In genomic region chr4:78566834-78567501, GRCh38 we compare ENCODE assay signal across 8 cellular contexts. TPM values are rescaled to one million over a fixed set of nuclear protein-coding genes. Genes with fewer than 3 reads are reported as not detected.
A peak's percentile ranks its signal among the peaks of the same experiment; 100 is the strongest.
DNase-seq lines count a peak whose midpoint lies in the region; ATAC-seq and TF ChIP-seq lines count a peak whose summit lies in the region.

No MANE protein-coding gene starts in this region.

- H3K27ac Mint-ChIP-seq in nephron progenitor cell (no peak overlapping the region), natural killer cell (no peak overlapping the region)

- TF ChIP-seq CTCF in nephron progenitor cell (IDR thresholded peaks at IDR 0.05) (no peak), natural killer cell (IDR thresholded peaks at IDR 0.05) (no peak)

- H3K27me3 Mint-ChIP-seq in nephron progenitor cell (ENCODE audit: low read depth, poor library complexity) (peaks cover 5% of the 10 kb centered on the region), natural killer cell (ENCODE audit: low read depth in 2 of 2) (peaks cover 0 to 3% of the 10 kb centered on the region in 2 donors)

- H3K9me3 Mint-ChIP-seq in nephron progenitor cell (no peaks in the 10 kb centered on the region), natural killer cell (no peaks in the 10 kb centered on the region)

- H3K4me1 Mint-ChIP-seq in nephron progenitor cell (peaks cover 30% of the 10 kb centered on the region), natural killer cell (no peaks in the 10 kb centered on the region)

- H3K4me3 Mint-ChIP-seq in nephron progenitor cell (no peak overlapping the region), natural killer cell (no peak overlapping the region)

- H3K36me3 Mint-ChIP-seq in nephron progenitor cell (ENCODE audit: low read depth) = no peaks in the 10 kb centered on the region
- H3K36me3 Mint-ChIP-seq in natural killer cell = no peaks in the 10 kb centered on the region

- ATAC-seq in GM18519 (IDR thresholded peaks at IDR 0.05; ENCODE audit: low FRiP score, unreplicated experiment) = peak; percentile 57
- ATAC-seq in GM21786 (IDR thresholded peaks at IDR 0.05; ENCODE audit: unreplicated experiment) = peak; percentile 64
- peak; percentile 64 for ATAC-seq in HG03521 (IDR thresholded peaks at IDR 0.05; ENCODE audit: unreplicated experiment)
- ATAC-seq in natural killer cell = no peak

- DNase-seq in islet precursor cell (peak; percentile 66), NCI-H1930 (lab: John Stamatoyannopoulos, UW) (no peak), glomerular visceral epithelial cell (ENCODE audit: extremely low spot score) (no peak), nephron progenitor cell (no peak), natural killer cell (no peak)

- intact Hi-C loops in natural killer cell (cut with micrococcal nuclease) = no loop called here

RNA-seq across cellular contexts. Expression of gene ANXA3, which starts 15.4 kb away (rescaled TPM):
- 1 to 10 TPM in 2 of 3 donors, not detected in 1; 1.1 to 1.2 TPM for total RNA-seq in natural killer cell

Comparison
In these comparisons a context has a peak if more than half of its experiments do, and no peak if none do; other contexts are left out.
1. ATAC-seq: peak in GM18519 (single experiment), GM21786 (single experiment) and HG03521 (single experiment); none in natural killer cell (0 of 3).